Comparison of ENCODE assay signal across 14 cellular contexts in genomic region chr12:96240656-96241055, GRCh38. TPM values are rescaled to one million over a fixed set of nuclear protein-coding genes. Genes with fewer than 3 reads are reported as not detected.
DNase-seq lines count a peak whose midpoint lies in the region; ATAC-seq and TF ChIP-seq lines count a peak whose summit lies in the region.
"Had no signal": no experiment of that assay in that cellular context is flagged by ENCODE, and none has a peak within 500 bp of the region (broad histone marks: within the 10 kb centered on the region; RNA-seq: fewer than 3 reads in every experiment).

No MANE protein-coding gene starts in this region.

- intact Hi-C loops in heart left ventricle (cut with DNase I) (loop anchor here in 1 of 10 donors (10.0 kb wide), 1 partner anchor 154 kb away; no protein-coding TSS in a partner anchor), cardiac septum (cut with DNase I) (no loop called here), uterus (cut with DNase I; ENCODE audit: low total_unique reads) (no loop called here)

- H3K4me3 ChIP-seq in heart left ventricle (no peak overlapping the region), uterus (no peak overlapping the region)
- H3K4me3 ChIP-seq: SJSA1, tibial nerve had no signal

- 32 to 50% (median 42%) methylated on average over 11 of the region's 11 CpGs for WGBS in heart left ventricle, 4 donors

- no peak for ATAC-seq in heart left ventricle
- ATAC-seq in central memory CD8-positive, alpha-beta T cell (replicated peaks; ENCODE audit: extremely low read depth, poor library complexity, severe bottlenecking): no peak
- ATAC-seq in naive thymus-derived CD8-positive, alpha-beta T cell: no peak
- ATAC-seq: sciatic nerve had no signal

- H3K9me3 Mint-ChIP-seq in central memory CD8-positive, alpha-beta T cell: no peaks in the 10 kb centered on the region
- no peaks in the 10 kb centered on the region for H3K9me3 Mint-ChIP-seq in naive thymus-derived CD8-positive, alpha-beta T cell
- H3K9me3 Mint-ChIP-seq: activated CD4-positive, alpha-beta T cell treated with anti-CD3 and anti-CD28 coated beads, Interleukin-2, amount 10 ng/mL, durations not matched to agents 24 days and 14 days; activated naive CD4-positive, alpha-beta T cell treated with anti-CD3 and anti-CD28 coated beads, Interleukin-2, amount 10 ng/mL, durations not matched to agents 7 days and 5 days had no signal

- H3K27ac ChIP-seq in heart left ventricle (peak overlapping the region in 10 of 12 donors; percentile 37 to 90 (median 82)), uterus (peak overlapping the region; percentile 88 to 96)
- H3K27ac ChIP-seq: SJSA1 had no signal

- H3K27ac Mint-ChIP-seq in central memory CD8-positive, alpha-beta T cell (ENCODE audit: low read depth): peak overlapping the region; percentile 98
- peak overlapping the region; percentile 12 to 97 (median 72) for H3K27ac Mint-ChIP-seq in naive thymus-derived CD8-positive, alpha-beta T cell
- H3K27ac Mint-ChIP-seq: activated CD4-positive, alpha-beta T cell treated with anti-CD3 and anti-CD28 coated beads, Interleukin-2, amount 10 ng/mL, durations not matched to agents 24 days and 14 days; activated naive CD4-positive, alpha-beta T cell treated with anti-CD3 and anti-CD28 coated beads, Interleukin-2, amount 10 ng/mL, durations not matched to agents 7 days and 5 days had no signal

- H3K4me1 ChIP-seq in heart left ventricle (peaks cover 21 to 84% (median 75%) of the 10 kb centered on the region in 12 donors), uterus (peaks cover 28 to 34% of the 10 kb centered on the region in 2 donors)

- POLR2A ChIA-PET in naive thymus-derived CD8-positive, alpha-beta T cell (lab: Charles Lee): no interaction called here

- peaks cover 31% of the 10 kb centered on the region for H3K36me3 Mint-ChIP-seq in central memory CD8-positive, alpha-beta T cell (ENCODE audit: insufficient read depth)
- peaks cover 0 to 6% (median 0%) of the 10 kb centered on the region in 3 donors for H3K36me3 Mint-ChIP-seq in naive thymus-derived CD8-positive, alpha-beta T cell

- no peak for TF ChIP-seq CTCF in heart left ventricle (IDR thresholded peaks at IDR 0.05)
- TF ChIP-seq CTCF in uterus (IDR thresholded peaks at IDR 0.05): no peak

- H3K4me3 Mint-ChIP-seq in central memory CD8-positive, alpha-beta T cell: peak overlapping the region; percentile 19
- H3K4me3 Mint-ChIP-seq in naive thymus-derived CD8-positive, alpha-beta T cell: peak overlapping the region in 3 of 10 donors; percentile 32 to 50 (median 36)
- H3K4me3 Mint-ChIP-seq: activated CD4-positive, alpha-beta T cell treated with anti-CD3 and anti-CD28 coated beads, Interleukin-2, amount 10 ng/mL, durations not matched to agents 24 days and 14 days; activated naive CD4-positive, alpha-beta T cell treated with anti-CD3 and anti-CD28 coated beads, Interleukin-2, amount 10 ng/mL, durations not matched to agents 7 days and 5 days had no signal

- peaks cover 73% of the 10 kb centered on the region for H3K4me1 Mint-ChIP-seq in central memory CD8-positive, alpha-beta T cell
- peaks cover 24 to 76% (median 63%) of the 10 kb centered on the region in 4 donors for H3K4me1 Mint-ChIP-seq in naive thymus-derived CD8-positive, alpha-beta T cell

- H3K9me3 ChIP-seq in heart left ventricle: no peaks in the 10 kb centered on the region
- H3K9me3 ChIP-seq in uterus: no peaks in the 10 kb centered on the region
- H3K9me3 ChIP-seq: SJSA1, tibial nerve had no signal

- H3K27me3 ChIP-seq in heart left ventricle (no peaks in the 10 kb centered on the region), uterus (no peaks in the 10 kb centered on the region)
- H3K27me3 ChIP-seq: SJSA1, tibial nerve had no signal

- peaks cover 0 to 11% (median 0%) of the 10 kb centered on the region in 9 donors for H3K36me3 ChIP-seq in heart left ventricle
- no peaks in the 10 kb centered on the region for H3K36me3 ChIP-seq in uterus
- H3K36me3 ChIP-seq: tibial nerve had no signal

- no peaks in the 10 kb centered on the region for H3K27me3 Mint-ChIP-seq in central memory CD8-positive, alpha-beta T cell
- no peaks in the 10 kb centered on the region for H3K27me3 Mint-ChIP-seq in naive thymus-derived CD8-positive, alpha-beta T cell
- H3K27me3 Mint-ChIP-seq: activated CD4-positive, alpha-beta T cell treated with anti-CD3 and anti-CD28 coated beads, Interleukin-2, amount 10 ng/mL, durations not matched to agents 24 days and 14 days; activated naive CD4-positive, alpha-beta T cell treated with anti-CD3 and anti-CD28 coated beads, Interleukin-2, amount 10 ng/mL, durations not matched to agents 7 days and 5 days had no signal

- DNase-seq in heart left ventricle (no peak), cardiac septum (ENCODE audit: low spot score) (no peak), uterus (no peak), DMS79 (lab: John Stamatoyannopoulos, UW) (no peak), T-helper 2 cell (no peak), NCI-H1105 treated with DMSO at 0.1 percent for 48 hours (lab: John Stamatoyannopoulos, UW) (no peak)
- DNase-seq in central memory CD8-positive, alpha-beta T cell (ENCODE audit: low spot score in 2 of 2): no peak
- DNase-seq in naive thymus-derived CD8-positive, alpha-beta T cell: no peak
- DNase-seq: activated CD4-positive, alpha-beta T cell treated with anti-CD3 and anti-CD28 coated beads, Interleukin-2, amount 10 ng/mL, durations not matched to agents 24 days and 14 days; activated naive CD4-positive, alpha-beta T cell treated with anti-CD3 and anti-CD28 coated beads, Interleukin-2, amount 10 ng/mL, durations not matched to agents 7 days and 5 days; NCI-H146 had no signal

- no peak for TF ChIP-seq POLR2A in heart left ventricle (IDR thresholded peaks at IDR 0.05)
- TF ChIP-seq POLR2A in uterus (IDR thresholded peaks at IDR 0.05): no peak

RNA-seq across cellular contexts. Expression of gene ELK3, which starts 46.5 kb away (rescaled TPM):
- total RNA-seq in heart left ventricle (10 to 100 TPM; 14.3 to 42.3 (median 18.6) TPM), cardiac septum (18.6 TPM), uterus (10 to 100 TPM; 36.8 to 81.1 (median 44.9) TPM)
- polyA plus RNA-seq in heart left ventricle: 10 to 100 TPM in 1 of 2 donors, 1 to 10 TPM in 1; 5.7 to 20.7 TPM
- total RNA-seq in naive thymus-derived CD8-positive, alpha-beta T cell: 10 to 100 TPM; 44.0 to 46.1 TPM
- 10 to 100 TPM in 1 of 3 donors, 1 to 10 TPM in 2; 7.5 to 18.9 (median 8.9) TPM for polyA plus RNA-seq in naive thymus-derived CD8-positive, alpha-beta T cell
